14 cellular contexts compared by ENCODE assay signal in genomic region chr3:173890091-173890490, GRCh38.
DNase-seq lines count a peak whose midpoint lies in the region; ATAC-seq and TF ChIP-seq lines count a peak whose summit lies in the region.
"Had no signal": no experiment of that assay in that cellular context is flagged by ENCODE, and none has a peak within 500 bp of the region (broad histone marks: within the 10 kb centered on the region; RNA-seq: fewer than 3 reads in every experiment).

No MANE protein-coding gene starts in this region.

- in situ Hi-C loops in G401 (cut with HindIII; ENCODE audit: low sequenced_read_pairs), result no loop called here

- H3K4me1 ChIP-seq in GM23338 (ENCODE audit: insufficient read depth), result no peaks in the 10 kb centered on the region
- H3K4me1 ChIP-seq: BE2C, Caco-2 had no signal

- H3K27ac Mint-ChIP-seq in GM23338, result peak overlapping the region; percentile 31; the same call in 1 of the 2 replicates
- H3K27ac Mint-ChIP-seq: CD4-positive, CD25-positive, alpha-beta regulatory T cell; CD8-positive, alpha-beta memory T cell had no signal

- no peak for ATAC-seq in GM23338
- no peak for ATAC-seq in GM18907 (IDR thresholded peaks at IDR 0.05; ENCODE audit: unreplicated experiment)
- ATAC-seq in HG03439 (IDR thresholded peaks at IDR 0.05; ENCODE audit: unreplicated experiment), result no peak
- ATAC-seq: K562 had no signal

- H3K79me2 ChIP-seq in GM23338 (replicated peaks; ENCODE audit: insufficient read depth), result no peaks in the 10 kb centered on the region

- H3K4me1 Mint-ChIP-seq in GM23338, result peaks cover 11% of the 10 kb centered on the region; the same call in 2 of the 3 replicates
- H3K4me1 Mint-ChIP-seq: CD4-positive, CD25-positive, alpha-beta regulatory T cell; CD8-positive, alpha-beta memory T cell had no signal

- no peaks in the 10 kb centered on the region for H3K9me2 ChIP-seq in GM23338 (ENCODE audit: insufficient read depth)

- no peak overlapping the region for H3K4me3 Mint-ChIP-seq in GM23338
- H3K4me3 Mint-ChIP-seq: CD4-positive, CD25-positive, alpha-beta regulatory T cell; CD8-positive, alpha-beta memory T cell had no signal

- H3K36me3 Mint-ChIP-seq in GM23338 (ENCODE audit: low read depth), result no peaks in the 10 kb centered on the region
- H3K36me3 Mint-ChIP-seq: CD4-positive, CD25-positive, alpha-beta regulatory T cell; CD8-positive, alpha-beta memory T cell had no signal

- no peak overlapping the region for H3K4me2 ChIP-seq in GM23338

- H3K9me3 Mint-ChIP-seq in GM23338, result no peaks in the 10 kb centered on the region

- H3K4me3 ChIP-seq in GM23338, result no peak overlapping the region
- H3K4me3 ChIP-seq: K562 had no signal

- no peak overlapping the region for H3K27ac ChIP-seq in GM23338 (ENCODE audit: low read depth)
- peak overlapping the region; percentile 58; the same call in 1 of the 2 replicates for H3K27ac ChIP-seq in VCaP

- no peaks in the 10 kb centered on the region for H3F3A ChIP-seq in GM23338 (replicated peaks; ENCODE audit: low read depth)

- H3K36me3 ChIP-seq in GM23338 (ENCODE audit: insufficient read depth), result no peaks in the 10 kb centered on the region
- H3K36me3 ChIP-seq: BE2C had no signal

- no peak for TF ChIP-seq CTCF in GM23338 (conservative IDR thresholded peaks at IDR 0.05; ENCODE audit: low read depth in 2 of 2)
- no peak for TF ChIP-seq CTCF in VCaP (conservative IDR thresholded peaks at IDR 0.05)

- H2AFZ ChIP-seq in GM23338, result no peak overlapping the region

- DNase-seq in G401 (ENCODE audit: low spot score), result peak; percentile 67
- DNase-seq in GM23338 (ENCODE audit: low spot score), result no peak
- DNase-seq in kidney tubule cell (ENCODE audit: low spot score), result no peak
- DNase-seq: ACHN; BE2C; Caco-2; CD4-positive, CD25-positive, alpha-beta regulatory T cell; CD8-positive, alpha-beta memory T cell; GDM1; HCEC 1CT had no signal

- no peaks in the 10 kb centered on the region for H4K20me1 ChIP-seq in GM23338 (replicated peaks; ENCODE audit: insufficient read depth)

- H3K27me3 Mint-ChIP-seq in GM23338 (ENCODE audit: insufficient read depth, low read depth, poor library complexity), result no peaks in the 10 kb centered on the region
- H3K27me3 Mint-ChIP-seq: CD4-positive, CD25-positive, alpha-beta regulatory T cell; CD8-positive, alpha-beta memory T cell had no signal

- no peaks in the 10 kb centered on the region for H3K27me3 ChIP-seq in GM23338 (ENCODE audit: insufficient read depth)
- H3K27me3 ChIP-seq: BE2C had no signal

TF ChIP-seq in GM23338, 12 proteins besides CTCF, POLR2A, EP300 and RAD21 (continues in another document):
- TF ChIP-seq ETS1 (IDR thresholded peaks at IDR 0.05) (no peak), CREB1 (CRISPR knock-in tag; IDR thresholded peaks at IDR 0.05; ENCODE audit: low read depth) (no peak), POLR2AphosphoS5 (IDR thresholded peaks at IDR 0.05; ENCODE audit: low read depth) (no peak), ZNF331 (CRISPR knock-in tag; IDR thresholded peaks at IDR 0.05; ENCODE audit: low read depth) (no peak), STAT1 (IDR thresholded peaks at IDR 0.05; ENCODE audit: unreplicated experiment) (no peak), ZNF462 (CRISPR knock-in tag; IDR thresholded peaks at IDR 0.05) (no peak), ZNF114 (CRISPR knock-in tag; IDR thresholded peaks at IDR 0.05) (no peak), EZH2phosphoT487 (IDR thresholded peaks at IDR 0.05; ENCODE audit: unreplicated experiment) (no peak), JUNB (IDR thresholded peaks at IDR 0.05; ENCODE audit: unreplicated experiment) (no peak), NANOG (IDR thresholded peaks at IDR 0.05; ENCODE audit: borderline replicate concordance) (no peak), EZH2 (IDR thresholded peaks at IDR 0.05; ENCODE audit: low read depth, unreplicated experiment) (no peak)
